Comparison of ENCODE assay signal across 12 cellular contexts in genomic region chr3:94071713-94072284, GRCh38. TPM values are rescaled to one million over a fixed set of nuclear protein-coding genes. Genes with fewer than 3 reads are reported as not detected.
DNase-seq lines count a peak whose midpoint lies in the region; ATAC-seq lines count a peak whose summit lies in the region.
"Had no signal": no experiment of that assay in that cellular context is flagged by ENCODE, and none has a peak within 500 bp of the region (broad histone marks: within the 10 kb centered on the region; RNA-seq: fewer than 3 reads in every experiment).

No MANE protein-coding gene starts in this region.

- no peak for DNase-seq in activated naive CD8-positive, alpha-beta T cell treated with anti-CD3 and anti-CD28 coated beads for 36 hours
- no peak for DNase-seq in anterior cingulate cortex (lab: John Stamatoyannopoulos, UW)
- no peak for DNase-seq in NCI-H82 (lab: John Stamatoyannopoulos, UW)
- no peak for DNase-seq in NCI-H1417 (lab: John Stamatoyannopoulos, UW)
- DNase-seq in activated naive CD4-positive, alpha-beta T cell treated with Interleukin-2 at 50 U/mL for 16 hours: no peak
- DNase-seq: DMS79 treated with DMSO at 0.1 percent for 48 hours, NCI-H2081 treated with DMSO at 0.1 percent for 48 hours had no signal

- H3K36me3 Mint-ChIP-seq in activated naive CD8-positive, alpha-beta T cell treated with anti-CD3 and anti-CD28 coated beads for 36 hours: peaks cover 61% of the 10 kb centered on the region

- peaks cover 2% of the 10 kb centered on the region for H3K9me3 Mint-ChIP-seq in activated naive CD8-positive, alpha-beta T cell treated with anti-CD3 and anti-CD28 coated beads for 36 hours

- H3K4me3 Mint-ChIP-seq in activated naive CD8-positive, alpha-beta T cell treated with anti-CD3 and anti-CD28 coated beads for 36 hours: no peak overlapping the region

- peaks cover 48% of the 10 kb centered on the region for H3K4me1 Mint-ChIP-seq in activated naive CD8-positive, alpha-beta T cell treated with anti-CD3 and anti-CD28 coated beads for 36 hours

- peak; percentile 63 for ATAC-seq in GM18867 (IDR thresholded peaks at IDR 0.05; ENCODE audit: unreplicated experiment)
- peak; percentile 55 for ATAC-seq in GM21526 (IDR thresholded peaks at IDR 0.05; ENCODE audit: low FRiP score, unreplicated experiment)
- peak; percentile 87 for ATAC-seq in HG03135 (IDR thresholded peaks at IDR 0.05; ENCODE audit: unreplicated experiment)

- H3K27ac Mint-ChIP-seq in activated naive CD8-positive, alpha-beta T cell treated with anti-CD3 and anti-CD28 coated beads for 36 hours: peak overlapping the region; percentile 4

- H3K27me3 Mint-ChIP-seq in activated naive CD8-positive, alpha-beta T cell treated with anti-CD3 and anti-CD28 coated beads for 36 hours: no peaks in the 10 kb centered on the region

RNA-seq across cellular contexts. Expression of gene NSUN3, which starts 8.9 kb away (rescaled TPM):
- total RNA-seq in activated naive CD8-positive, alpha-beta T cell treated with anti-CD3 and anti-CD28 coated beads for 36 hours: 10 to 100 TPM; 13.2 to 13.5 TPM

RNA-seq across cellular contexts. Expression of gene DHFR2, which starts 9.1 kb away (rescaled TPM):
- 1 to 10 TPM; 6.6 to 7.1 TPM for total RNA-seq in activated naive CD8-positive, alpha-beta T cell treated with anti-CD3 and anti-CD28 coated beads for 36 hours

RNA-seq across cellular contexts. Expression of gene STX19, which starts 43.4 kb away (rescaled TPM):
- total RNA-seq in activated naive CD8-positive, alpha-beta T cell treated with anti-CD3 and anti-CD28 coated beads for 36 hours: not detected
- total RNA-seq: dermis microvascular lymphatic vessel endothelial cell, SJCRH30 had no signal
